Comparison of ENCODE assay signal across 8 cellular contexts in genomic region chrX:71282514-71283408, GRCh38. TPM values are rescaled to one million over a fixed set of nuclear protein-coding genes. Genes with fewer than 3 reads are reported as not detected.
DNase-seq lines count a peak whose midpoint lies in the region; ATAC-seq and TF ChIP-seq lines count a peak whose summit lies in the region.

No MANE protein-coding gene starts in this region.

- peak overlapping the region; percentile 98 for H3K4me3 Mint-ChIP-seq in T-helper 17 cell
- peak overlapping the region; percentile 92 for H3K4me3 Mint-ChIP-seq in stimulated activated memory B cell treated with anti-CD40 and anti-IgM and Interleukin-4, amounts not matched to agents 10 μg/mL and 1 μg/mL and 100 μg/mL, for 72 hours

- H3K9me3 Mint-ChIP-seq in stimulated activated memory B cell treated with anti-CD40 and anti-IgM and Interleukin-4, amounts not matched to agents 10 μg/mL and 1 μg/mL and 100 μg/mL, for 72 hours: no peaks in the 10 kb centered on the region

- peak overlapping the region; percentile 98 for H3K27ac Mint-ChIP-seq in T-helper 17 cell
- peak overlapping the region; percentile 100 for H3K27ac Mint-ChIP-seq in stimulated activated memory B cell treated with anti-CD40 and anti-IgM and Interleukin-4, amounts not matched to agents 10 μg/mL and 1 μg/mL and 100 μg/mL, for 72 hours

- H3K4me3 ChIP-seq in AG10803 (ENCODE audit: low read length): peak overlapping the region; percentile 60

- peaks cover 4% of the 10 kb centered on the region for H3K4me1 Mint-ChIP-seq in T-helper 17 cell
- no peaks in the 10 kb centered on the region for H3K4me1 Mint-ChIP-seq in stimulated activated memory B cell treated with anti-CD40 and anti-IgM and Interleukin-4, amounts not matched to agents 10 μg/mL and 1 μg/mL and 100 μg/mL, for 72 hours

- DNase-seq in AG10803 (ENCODE audit: low read depth) (no peak), T-helper 17 cell (peak in 1 of 3 donors; percentile 31), cerebellum (ENCODE audit: low spot score) (peak; percentile 11), lung microvascular endothelial cell (ENCODE audit: low read depth in 2 of 2) (peak; percentile 52 to 56), HK-2 (ENCODE audit: unreplicated experiment) (no peak)

- no peaks in the 10 kb centered on the region for H3K9me3 ChIP-seq in T-helper 17 cell (ENCODE audit: control insufficient read depth, low read length, poor library complexity, severe bottlenecking)

- TF ChIP-seq CTCF in AG10803 (conservative IDR thresholded peaks at IDR 0.05; ENCODE audit: low read length): no peak

- no peaks in the 10 kb centered on the region for H3K27me3 Mint-ChIP-seq in T-helper 17 cell
- H3K27me3 Mint-ChIP-seq in stimulated activated memory B cell treated with anti-CD40 and anti-IgM and Interleukin-4, amounts not matched to agents 10 μg/mL and 1 μg/mL and 100 μg/mL, for 72 hours: no peaks in the 10 kb centered on the region

- ATAC-seq in GM18909 (IDR thresholded peaks at IDR 0.05; ENCODE audit: poor library complexity, unreplicated experiment) (peak; percentile 26), HG03280 (IDR thresholded peaks at IDR 0.05; ENCODE audit: unreplicated experiment) (peak; percentile 28), T-helper 17 cell (peak; percentile 50)
- ATAC-seq in stimulated activated memory B cell treated with anti-CD40 and anti-IgM and Interleukin-4, amounts not matched to agents 10 μg/mL and 1 μg/mL and 100 μg/mL, for 72 hours: peak; percentile 74

- H3K36me3 Mint-ChIP-seq in T-helper 17 cell (ENCODE audit: low read depth): peaks cover 2% of the 10 kb centered on the region
- H3K36me3 Mint-ChIP-seq in stimulated activated memory B cell treated with anti-CD40 and anti-IgM and Interleukin-4, amounts not matched to agents 10 μg/mL and 1 μg/mL and 100 μg/mL, for 72 hours: no peaks in the 10 kb centered on the region

RNA-seq across cellular contexts. Expression of gene NONO, which starts 0.7 kb away (rescaled TPM):
- 100 to 1,000 TPM; 404 to 406 TPM for total RNA-seq in T-helper 17 cell
- 237 TPM for total RNA-seq in cerebellum
- total RNA-seq in lung microvascular endothelial cell: 280 and 309 TPM in 2 replicates

RNA-seq across cellular contexts. Expression of gene ITGB1BP2, which starts 18.8 kb away (rescaled TPM):
- total RNA-seq in T-helper 17 cell (1 to 10 TPM; 1.6 to 2.4 TPM), cerebellum (3.0 TPM), lung microvascular endothelial cell (0.22 and 0.40 TPM in 2 replicates)

RNA-seq across cellular contexts. Expression of gene ZMYM3, which starts 28.8 kb away (rescaled TPM):
- total RNA-seq in T-helper 17 cell: 10 to 100 TPM; 15.2 to 18.1 TPM
- 27.9 TPM for total RNA-seq in cerebellum
- total RNA-seq in lung microvascular endothelial cell: 7.9 and 8.5 TPM in 2 replicates

RNA-seq across cellular contexts. Expression of gene GJB1, which starts 59.7 kb away (rescaled TPM):
- not detected for total RNA-seq in T-helper 17 cell
- total RNA-seq in cerebellum: not detected
- not detected in 2 replicates for total RNA-seq in lung microvascular endothelial cell

Comparison
In these comparisons a context has a peak if more than half of its experiments do, and no peak if none do; other contexts are left out.
1. DNase-seq: peak in cerebellum (single experiment) and lung microvascular endothelial cell (2 of 2); none in AG10803 (single experiment) and HK-2 (single experiment).
2. Peak in every context shown above with its lines, with median percentiles within 50 percentile points of each other: ATAC-seq.